1 cellular context compared by ENCODE assay signal in genomic region chr7:119320316-119320715, GRCh38.
TF ChIP-seq lines count a peak whose summit lies in the region.

No MANE protein-coding gene starts in this region.

TF ChIP-seq in HCT116, 20 proteins besides CTCF, POLR2A, EP300 and RAD21 (continued from another document):
- TF ChIP-seq MAX (IDR thresholded peaks at IDR 0.05): no peak
